ENCODE assay signal across 10 cellular contexts in genomic region chr10:84076540-84077195, GRCh38.
DNase-seq lines count a peak whose midpoint lies in the region; TF ChIP-seq lines count a peak whose summit lies in the region.
"Had no signal": no experiment of that assay in that cellular context is flagged by ENCODE, and none has a peak within 500 bp of the region (broad histone marks: within the 10 kb centered on the region; RNA-seq: fewer than 3 reads in every experiment).

No MANE protein-coding gene starts in this region.

- H3K79me2 ChIP-seq in Loucy (ENCODE audit: insufficient read depth, low read length), result no peaks in the 10 kb centered on the region

- H3K4me3 Mint-ChIP-seq in type B pancreatic cell, result no peak overlapping the region
- H3K4me3 Mint-ChIP-seq: activated B cell treated with CpG ODN at 0.5 μM for 24 hours had no signal

- H3K9me3 ChIP-seq in Loucy (ENCODE audit: insufficient read depth, low read depth, low read length), result no peaks in the 10 kb centered on the region
- H3K9me3 ChIP-seq in ascending aorta, result no peaks in the 10 kb centered on the region

- peaks cover 4% of the 10 kb centered on the region for H3K27me3 Mint-ChIP-seq in type B pancreatic cell
- H3K27me3 Mint-ChIP-seq: activated B cell treated with CpG ODN at 0.5 μM for 24 hours had no signal

- H3K36me3 Mint-ChIP-seq in type B pancreatic cell, result no peaks in the 10 kb centered on the region

- H3K4me2 ChIP-seq in Loucy (ENCODE audit: low read depth, low read length, poor library complexity, severe bottlenecking), result no peak overlapping the region

- TF ChIP-seq CTCF in Loucy (conservative IDR thresholded peaks at IDR 0.05; ENCODE audit: low read length) (peak; percentile 46), fibroblast of the aortic adventitia (IDR thresholded peaks at IDR 0.05; ENCODE audit: insufficient read depth, low read length) (peak; percentile 45), type B pancreatic cell (conservative IDR thresholded peaks at IDR 0.05) (peak; percentile 58), ascending aorta (IDR thresholded peaks at IDR 0.05) (no peak)

- H3F3A ChIP-seq in Loucy (ENCODE audit: low read depth), result no peaks in the 10 kb centered on the region

- H3K4me3 ChIP-seq in Loucy (ENCODE audit: low read length, poor library complexity, severe bottlenecking), result no peak overlapping the region
- no peak overlapping the region for H3K4me3 ChIP-seq in fibroblast of the aortic adventitia (ENCODE audit: low read depth, low read length)
- H3K4me3 ChIP-seq in ascending aorta, result no peak overlapping the region

- H3K4me1 ChIP-seq in Loucy (ENCODE audit: insufficient read depth, low read length, poor library complexity, severe bottlenecking) (no peaks in the 10 kb centered on the region), ascending aorta (no peaks in the 10 kb centered on the region)

- H3K27ac ChIP-seq in ascending aorta, result no peak overlapping the region

- peaks cover 5% of the 10 kb centered on the region for H3K9me3 Mint-ChIP-seq in type B pancreatic cell
- H3K9me3 Mint-ChIP-seq: activated B cell treated with CpG ODN at 0.5 μM for 24 hours had no signal

- H2AFZ ChIP-seq in Loucy (ENCODE audit: low read length), result no peak overlapping the region

- no peak overlapping the region for H3K9ac ChIP-seq in Loucy (ENCODE audit: low read depth, low read length, poor library complexity, severe bottlenecking)

- H3K27ac Mint-ChIP-seq in type B pancreatic cell, result no peak overlapping the region
- H3K27ac Mint-ChIP-seq: activated B cell treated with CpG ODN at 0.5 μM for 24 hours had no signal

- H4K20me1 ChIP-seq in Loucy (ENCODE audit: insufficient read depth, low read length, poor library complexity, severe bottlenecking), result no peaks in the 10 kb centered on the region

- peak; percentile 8 for DNase-seq in activated CD4-positive, alpha-beta T cell treated with anti-CD3 and anti-CD28 coated beads for 48 hours
- no peak for DNase-seq in activated CD4-positive, alpha-beta T cell treated with anti-CD3 and anti-CD28 coated beads, Interleukin-2, amount 50 U/mL, for 48 hours
- DNase-seq in fibroblast of the aortic adventitia (ENCODE audit: low read depth) (peak; percentile 36), type B pancreatic cell (ENCODE audit: extremely low spot score, unreplicated experiment) (no peak), D341Med (ENCODE audit: low spot score) (no peak), ascending aorta (ENCODE audit: low spot score in 2 of 2) (no peak)
- DNase-seq in stimulated activated CD4-positive, alpha-beta T cell treated with anti-CD3 and anti-CD28 coated beads, Interleukin-4, amount 100 ng/mL, for 24 hours, result no peak
- DNase-seq: activated B cell treated with CpG ODN at 0.5 μM for 24 hours, GF-D8 had no signal

- no peaks in the 10 kb centered on the region for H3K4me1 Mint-ChIP-seq in type B pancreatic cell (ENCODE audit: unreplicated experiment)
- H3K4me1 Mint-ChIP-seq: activated B cell treated with CpG ODN at 0.5 μM for 24 hours had no signal

- no peaks in the 10 kb centered on the region for H3K9me2 ChIP-seq in Loucy (replicated peaks; ENCODE audit: low read depth, low read length)

- H3K27me3 ChIP-seq in Loucy (ENCODE audit: insufficient read depth, low read length, poor library complexity, severe bottlenecking) (no peaks in the 10 kb centered on the region), ascending aorta (no peaks in the 10 kb centered on the region)

- intact Hi-C loops in ascending aorta (cut with DNase I), result no loop called here

- H3K36me3 ChIP-seq in Loucy (ENCODE audit: insufficient read depth, low read length), result no peaks in the 10 kb centered on the region
- H3K36me3 ChIP-seq in ascending aorta, result no peaks in the 10 kb centered on the region

Comparison
In these comparisons a context has a peak if more than half of its experiments do, and no peak if none do; other contexts are left out.
1. DNase-seq: peak in activated CD4-positive, alpha-beta T cell treated with anti-CD3 and anti-CD28 coated beads for 48 hours (single experiment) and fibroblast of the aortic adventitia (single experiment); none in activated CD4-positive, alpha-beta T cell treated with anti-CD3 and anti-CD28 coated beads, Interleukin-2, amount 50 U/mL, for 48 hours (0 of 2), type B pancreatic cell (single experiment), stimulated activated CD4-positive, alpha-beta T cell treated with anti-CD3 and anti-CD28 coated beads, Interleukin-4, amount 100 ng/mL, for 24 hours (single experiment), D341Med (single experiment) and ascending aorta (0 of 2).
2. CTCF ChIP-seq: peak in Loucy (single experiment), fibroblast of the aortic adventitia (single experiment) and type B pancreatic cell (single experiment); none in ascending aorta (0 of 3).